ENCODE assay signal across 4 cellular contexts in genomic region chr9:83991355-83991754, GRCh38.
TF ChIP-seq lines count a peak whose summit lies in the region.

No MANE protein-coding gene starts in this region.

TF ChIP-seq in HepG2, 621 proteins besides CTCF, POLR2A, EP300 and RAD21:
- peak; percentile 86 for TF ChIP-seq ZNF121 (CRISPR knock-in tag; IDR thresholded peaks at IDR 0.05)
- TF ChIP-seq ZNF770 (CRISPR knock-in tag; IDR thresholded peaks at IDR 0.05): no peak
- no peak for TF ChIP-seq MBNL3 (CRISPR knock-in tag; conservative IDR thresholded peaks at IDR 0.05)

TF ChIP-seq in HEK293, 187 proteins besides CTCF, POLR2A, EP300 and RAD21:
- TF ChIP-seq ELK4 (IDR thresholded peaks at IDR 0.05; ENCODE audit: borderline replicate concordance, low read depth, low read length): no peak
- no peak for TF ChIP-seq ZNF629 (tag by site-specific recombination; IDR thresholded peaks at IDR 0.05)
- TF ChIP-seq ZNF324 (tag by site-specific recombination; IDR thresholded peaks at IDR 0.05): no peak
- TF ChIP-seq ZNF24 (tag by site-specific recombination; IDR thresholded peaks at IDR 0.05): no peak
- peak; percentile 69 for TF ChIP-seq ZNF121 (tag by site-specific recombination; IDR thresholded peaks at IDR 0.05)

TF ChIP-seq in WTC11, 78 proteins besides CTCF, POLR2A, EP300 and RAD21:
- peak; percentile 70; the same call in 1 of the 2 replicates for TF ChIP-seq ZNF121 (CRISPR knock-in tag; IDR thresholded peaks at IDR 0.05)
- no peak for TF ChIP-seq ZNF425 (CRISPR knock-in tag; conservative IDR thresholded peaks at IDR 0.05)

TF ChIP-seq in K562, 482 proteins besides CTCF, POLR2A, EP300 and RAD21:
- TF ChIP-seq HOXB6 (CRISPR knock-in tag; IDR thresholded peaks at IDR 0.05; ENCODE audit: borderline replicate concordance) (no peak), ZNF121 (CRISPR knock-in tag; conservative IDR thresholded peaks at IDR 0.05) (peak; percentile 66)
TF ChIP-seq in K562: peak in this region for 1.
